Comparison of ENCODE assay signal across 19 cellular contexts in genomic region chr14:80150301-80150700, GRCh38.
"Had no signal": no experiment of that assay in that cellular context is flagged by ENCODE, and none has a peak within 500 bp of the region (broad histone marks: within the 10 kb centered on the region; RNA-seq: fewer than 3 reads in every experiment).

No MANE protein-coding gene starts in this region.

- H3K4me2 ChIP-seq: neural progenitor cell had no signal

- DNase-seq: activated CD4-positive, alpha-beta T cell treated with anti-CD3 and anti-CD28 coated beads, Interleukin-2, amount 50 U/mL, for 4 hours; activated CD4-positive, CD25-positive, alpha-beta regulatory T cell treated with anti-CD3 and anti-CD28 coated beads, Interleukin-2, amount 50 U/mL, for 72 hours; activated naive CD4-positive, alpha-beta T cell treated with anti-CD3 and anti-CD28 coated beads for 36 hours; activated T-cell treated with anti-CD3 and anti-CD28 coated beads for 4 hours; central memory CD4-positive, alpha-beta T cell; effector CD4-positive, alpha-beta T cell; foreskin melanocyte; head of caudate nucleus; immature natural killer cell; ovary; spleen; stomach; T-cell; T-helper 9 cell; testis; upper lobe of right lung had no signal

- H3K9ac ChIP-seq: neural progenitor cell had no signal

- H3K36me3 ChIP-seq: neural progenitor cell, ovary, spleen, stomach, upper lobe of right lung had no signal

- H2AFZ ChIP-seq: neural progenitor cell had no signal

- H3K36me3 Mint-ChIP-seq: immature natural killer cell, neural progenitor cell, T-cell had no signal

- H3K27me3 ChIP-seq: neural progenitor cell, ovary, spleen, stomach, testis, upper lobe of right lung had no signal

- H3K4me3 ChIP-seq: coronary artery, neural progenitor cell, ovary, spleen, stomach, testis, upper lobe of right lung had no signal

- H3K4me1 ChIP-seq: neural progenitor cell, spleen, stomach, testis, upper lobe of right lung had no signal

- H3K4me3 Mint-ChIP-seq: activated naive CD4-positive, alpha-beta T cell treated with anti-CD3 and anti-CD28 coated beads for 36 hours; immature natural killer cell; neural progenitor cell; T-cell had no signal

- H3K27ac Mint-ChIP-seq: activated naive CD4-positive, alpha-beta T cell treated with anti-CD3 and anti-CD28 coated beads for 36 hours; immature natural killer cell; neural progenitor cell; T-cell had no signal

- H3K27me3 Mint-ChIP-seq: T-cell had no signal

- H3K4me1 Mint-ChIP-seq: immature natural killer cell, neural progenitor cell, T-cell had no signal

- ATAC-seq: sciatic nerve, T-cell, upper lobe of right lung had no signal

- H3K9me3 ChIP-seq: ovary, stomach, testis, upper lobe of right lung had no signal

- H3K27ac ChIP-seq: coronary artery, neural progenitor cell, ovary, spleen, stomach, testis, upper lobe of right lung had no signal

- H3K9me3 Mint-ChIP-seq: neural progenitor cell had no signal
